ENCODE assay signal across 19 cellular contexts in the genomic region with DNA sequence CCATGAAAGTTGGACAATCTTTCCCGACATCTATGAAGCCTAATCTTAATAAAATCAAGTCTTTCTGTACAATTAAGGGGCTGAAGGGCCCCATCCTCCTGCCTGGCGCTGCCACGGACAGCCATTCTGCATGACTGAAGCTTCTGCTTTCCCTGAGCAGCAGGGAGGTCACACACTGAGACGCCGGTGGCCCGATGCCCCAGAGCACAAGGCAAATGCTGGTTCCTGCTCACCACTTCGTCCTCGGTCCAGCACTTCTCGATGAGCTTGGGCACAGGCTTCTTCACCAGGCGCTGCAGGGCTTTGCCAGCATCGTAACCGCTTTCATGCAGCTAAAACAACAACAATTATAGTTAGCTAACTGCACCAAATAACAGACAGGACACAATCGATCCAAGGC.
DNase-seq lines count a peak whose midpoint lies in the region; FAIRE-seq and TF ChIP-seq lines count a peak whose summit lies in the region.
"Had no signal": no experiment of that assay in that cellular context is flagged by ENCODE, and none has a peak within 500 bp of the region (broad histone marks: within the 10 kb centered on the region; RNA-seq: fewer than 3 reads in every experiment).

No MANE protein-coding gene starts in this region.

- no peaks in the 10 kb centered on the region for H3K79me2 ChIP-seq in Karpas-422 (ENCODE audit: low read length)

- no peaks in the 10 kb centered on the region for H3K9me3 Mint-ChIP-seq in mesothelial cell of epicardium
- H3K9me3 Mint-ChIP-seq: activated CD8-positive, alpha-beta T cell treated with anti-CD3 and anti-CD28 coated beads for 36 hours; activated T-helper 2 cell treated with anti-CD3 and anti-CD28 coated beads, Interferon-gamma antibody, Interleukin-2, Interleukin-4, amounts not matched to agents 10 μg/mL and 5 μg/mL and 100 μg/mL, durations not matched to agents 14 hours and 24 hours and 36 hours; CD4-positive, alpha-beta T cell had no signal

- no peaks in the 10 kb centered on the region for H3K36me3 ChIP-seq in Karpas-422 (ENCODE audit: insufficient read depth, low read length)
- H3K36me3 ChIP-seq in thyroid gland: no peaks in the 10 kb centered on the region

- H3K4me1 ChIP-seq in Karpas-422 (ENCODE audit: low read length): peaks cover 23% of the 10 kb centered on the region
- peaks cover 54 to 60% of the 10 kb centered on the region in 2 donors for H3K4me1 ChIP-seq in thyroid gland

- H3K4me3 Mint-ChIP-seq in mesothelial cell of epicardium: no peak overlapping the region
- H3K4me3 Mint-ChIP-seq: activated CD8-positive, alpha-beta T cell treated with anti-CD3 and anti-CD28 coated beads for 36 hours; CD4-positive, alpha-beta T cell had no signal

- H3K27me3 Mint-ChIP-seq in mesothelial cell of epicardium (ENCODE audit: low read depth): no peaks in the 10 kb centered on the region
- H3K27me3 Mint-ChIP-seq: activated CD8-positive, alpha-beta T cell treated with anti-CD3 and anti-CD28 coated beads for 36 hours; CD4-positive, alpha-beta T cell had no signal

- no peaks in the 10 kb centered on the region for H3K9me3 ChIP-seq in Karpas-422 (ENCODE audit: low read length)
- no peaks in the 10 kb centered on the region for H3K9me3 ChIP-seq in thyroid gland

- no peak for TF ChIP-seq POLR2A in thyroid gland (IDR thresholded peaks at IDR 0.05)

- peaks cover 3% of the 10 kb centered on the region for H3K36me3 Mint-ChIP-seq in mesothelial cell of epicardium

- H3K27ac Mint-ChIP-seq in mesothelial cell of epicardium: peak overlapping the region; percentile 91
- H3K27ac Mint-ChIP-seq: activated CD8-positive, alpha-beta T cell treated with anti-CD3 and anti-CD28 coated beads for 36 hours; activated T-helper 2 cell treated with anti-CD3 and anti-CD28 coated beads, Interferon-gamma antibody, Interleukin-2, Interleukin-4, amounts not matched to agents 10 μg/mL and 5 μg/mL and 100 μg/mL, durations not matched to agents 14 hours and 24 hours and 36 hours had no signal

- intact Hi-C loops in thyroid gland (cut with DNase I): no loop called here

- H2AFZ ChIP-seq in Karpas-422 (ENCODE audit: low read length): no peak overlapping the region

- H3K9ac ChIP-seq in Karpas-422 (ENCODE audit: low read length): peak overlapping the region; percentile 31

- H3K27me3 ChIP-seq in Karpas-422 (ENCODE audit: low read length) (no peaks in the 10 kb centered on the region), thyroid gland (no peaks in the 10 kb centered on the region)

- peaks cover 56% of the 10 kb centered on the region for H3K4me1 Mint-ChIP-seq in mesothelial cell of epicardium

- peak; percentile 60 for DNase-seq in Karpas-422
- DNase-seq in mesothelial cell of epicardium (ENCODE audit: low spot score in 2 of 2, unreplicated experiment in 2 of 2): no peak
- peak; percentile 96 to 98 for DNase-seq in thyroid gland
- DNase-seq in HuH-7.5 (ENCODE audit: low spot score): no peak
- no peak for DNase-seq in stimulated activated CD4-positive, alpha-beta T cell treated with anti-CD3 and anti-CD28 coated beads, Interleukin-4, amount 100 ng/mL, for 4 hours
- DNase-seq in GM19239 (ENCODE audit: insufficient read length, low spot score): no peak
- no peak for DNase-seq in glomerular visceral epithelial cell (ENCODE audit: extremely low spot score)
- DNase-seq: activated CD8-positive, alpha-beta T cell treated with anti-CD3 and anti-CD28 coated beads for 36 hours; CD4-positive, alpha-beta T cell; effector CD8-positive, alpha-beta T cell; GDM1; islet precursor cell; NCI-H1048; SHP77 treated with DMSO at 0.1 percent for 48 hours; stimulated activated CD4-positive, alpha-beta T cell treated with anti-CD3 and anti-CD28 coated beads, Interleukin-15, amount 100 ng/mL, for 24 hours had no signal

- peak overlapping the region; percentile 53 for H3K27ac ChIP-seq in Karpas-422 (ENCODE audit: low read length)
- H3K27ac ChIP-seq in cingulate gyrus (ENCODE audit: low read depth, low read length): peak overlapping the region; percentile 55
- H3K27ac ChIP-seq in thyroid gland: peak overlapping the region; percentile 77 to 87 (median 78)

- 26 to 29% methylated on average over 9 to 12 of the region's 13 CpGs for WGBS in thyroid gland, 2 donors

- H3K4me3 ChIP-seq in Karpas-422 (ENCODE audit: low read length) (peak overlapping the region; percentile 12; the same call in 1 of the 2 replicates), thyroid gland (replicated peaks in 1 of 3) (no peak overlapping the region)

- no peaks in the 10 kb centered on the region for H3K9me2 ChIP-seq in Karpas-422 (replicated peaks; ENCODE audit: insufficient read depth, low read length)

- no peak for TF ChIP-seq CTCF in mesothelial cell of epicardium (IDR thresholded peaks at IDR 0.05; ENCODE audit: unreplicated experiment)
- TF ChIP-seq CTCF in thyroid gland (IDR thresholded peaks at IDR 0.05): no peak

- peak overlapping the region; percentile 51 for H3K4me2 ChIP-seq in Karpas-422 (ENCODE audit: low read depth, low read length, poor library complexity, severe bottlenecking)

- no peak for FAIRE-seq in GM19239 (lab: Jason Lieb, UNC)
- FAIRE-seq: astrocyte, frontal cortex had no signal

- no peaks in the 10 kb centered on the region for H4K20me1 ChIP-seq in Karpas-422 (ENCODE audit: insufficient read depth, low read depth, low read length)

Comparison
In these comparisons a context has a peak if more than half of its experiments do, and no peak if none do; other contexts are left out.
1. DNase-seq: peak in Karpas-422 (single experiment) and thyroid gland (2 of 2); none in mesothelial cell of epicardium (0 of 2), HuH-7.5 (single experiment), stimulated activated CD4-positive, alpha-beta T cell treated with anti-CD3 and anti-CD28 coated beads, Interleukin-4, amount 100 ng/mL, for 4 hours (0 of 2), GM19239 (single experiment) and glomerular visceral epithelial cell (single experiment).
2. Peak in every context shown above with its lines, with median percentiles within 50 percentile points of each other: H3K27ac ChIP-seq.